ENCODE assay signal across 9 cellular contexts in the genomic region with DNA sequence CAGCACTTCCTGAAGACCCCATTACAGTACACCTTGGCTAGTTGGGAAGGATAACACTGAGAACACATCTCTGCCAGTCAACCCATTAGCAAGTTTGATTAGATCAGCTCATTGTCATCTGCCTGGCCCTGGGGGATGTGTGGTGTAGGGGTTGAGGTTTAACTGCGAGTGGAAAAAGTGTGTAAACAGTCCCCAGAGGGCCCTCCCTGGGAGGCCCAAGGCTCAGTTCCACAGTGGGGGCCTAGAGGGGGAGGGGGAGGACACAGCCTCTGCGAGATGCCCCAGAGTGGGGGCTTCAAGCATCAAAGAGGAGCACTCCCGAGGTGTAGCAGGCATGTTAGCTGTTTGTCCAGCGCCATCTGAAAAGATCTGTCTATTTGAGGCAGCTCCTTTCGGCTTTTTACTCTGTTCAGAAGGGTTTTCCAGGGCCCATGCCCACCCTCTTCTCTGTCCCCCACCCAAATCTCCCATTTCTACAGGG. TPM values are rescaled to one million over a fixed set of nuclear protein-coding genes. Genes with fewer than 3 reads are reported as not detected.
A peak's percentile ranks its signal among the peaks of the same experiment; 100 is the strongest.
DNase-seq lines count a peak whose midpoint lies in the region; ATAC-seq and TF ChIP-seq lines count a peak whose summit lies in the region.
"Had no signal": no experiment of that assay in that cellular context is flagged by ENCODE, and none has a peak within 500 bp of the region (broad histone marks: within the 10 kb centered on the region; RNA-seq: fewer than 3 reads in every experiment).

No MANE protein-coding gene starts in this region.

- intact Hi-C loops in CD8-positive, alpha-beta T cell (cut with DNase I, micrococcal nuclease): loop anchor here in 1 of 2 experiments (1.0 kb wide), 3 partner anchors 8 to 28 kb away; a partner anchor contains a TSS
- intact Hi-C loops in activated CD4-positive, alpha-beta T cell treated with anti-CD3 and anti-CD28 coated beads, Interleukin-2, amount 10 ng/mL, durations not matched to agents 24 days and 14 days (cut with micrococcal nuclease): loop anchor here (1.0 kb wide), 2 partner anchors 18 to 28 kb away; a partner anchor contains a TSS
- intact Hi-C loops in stomach (cut with DNase I; ENCODE audit: low total_unique reads): no loop called here

- H3K4me1 Mint-ChIP-seq in CD8-positive, alpha-beta T cell (ENCODE audit: low read depth): peaks cover 57% of the 10 kb centered on the region
- peaks cover 43% of the 10 kb centered on the region for H3K4me1 Mint-ChIP-seq in activated CD4-positive, alpha-beta T cell treated with anti-CD3 and anti-CD28 coated beads, Interleukin-2, amount 10 ng/mL, durations not matched to agents 24 days and 14 days
- H3K4me1 Mint-ChIP-seq in glutamatergic neuron (ENCODE audit: low read depth, unreplicated experiment): peaks cover 17% of the 10 kb centered on the region

- peak overlapping the region; percentile 40 for H3K27ac ChIP-seq in CD8-positive, alpha-beta T cell (ENCODE audit: low read depth, low read length)
- peak overlapping the region; percentile 49 to 68 (median 57) for H3K27ac ChIP-seq in stomach

- H3K27ac Mint-ChIP-seq in CD8-positive, alpha-beta T cell: peak overlapping the region; percentile 93
- peak overlapping the region; percentile 87 for H3K27ac Mint-ChIP-seq in activated CD4-positive, alpha-beta T cell treated with anti-CD3 and anti-CD28 coated beads, Interleukin-2, amount 10 ng/mL, durations not matched to agents 24 days and 14 days
- no peak overlapping the region for H3K27ac Mint-ChIP-seq in glutamatergic neuron (ENCODE audit: unreplicated experiment)

- H3K27me3 ChIP-seq in CD8-positive, alpha-beta T cell (ENCODE audit: insufficient read depth, low read length): no peaks in the 10 kb centered on the region
- peaks cover 0 to 9% (median 0%) of the 10 kb centered on the region in 3 donors for H3K27me3 ChIP-seq in stomach

- TF ChIP-seq EP300 in stomach (IDR thresholded peaks at IDR 0.05): no peak

- no peaks in the 10 kb centered on the region for H3K36me3 ChIP-seq in CD8-positive, alpha-beta T cell (ENCODE audit: insufficient read depth, low read length)
- no peaks in the 10 kb centered on the region for H3K36me3 ChIP-seq in stomach

- POLR2A ChIA-PET in CD8-positive, alpha-beta T cell (lab: Charles Lee): interaction anchor here (0.8 to 2.9 kb wide), 8 partner anchors 8 to 88 kb away, joined by 3 to 12 read pairs (median 4); a partner anchor contains a TSS

- CTCF ChIA-PET in CD8-positive, alpha-beta T cell (lab: Charles Lee): interaction anchor here (0.5 to 2.5 kb wide), 6 partner anchors 12 to 60 kb away, joined by 3 to 5 read pairs (median 4); no protein-coding TSS in a partner anchor

- WGBS in stomach, 5 donors: 19 to 42% (median 33%) methylated on average over 5 of the region's 5 CpGs

- peak in 6 of 7 experiments; percentile 52 to 72 (median 63) for DNase-seq in CD8-positive, alpha-beta T cell
- peak; percentile 81 for DNase-seq in activated CD4-positive, alpha-beta T cell treated with anti-CD3 and anti-CD28 coated beads, Interleukin-2, amount 10 ng/mL, durations not matched to agents 24 days and 14 days
- peak; percentile 36 for DNase-seq in glutamatergic neuron
- DNase-seq in stomach: no peak
- DNase-seq in NCI-H748 treated with DMSO at 0.1 percent for 48 hours (lab: John Stamatoyannopoulos, UW): no peak
- no peak for DNase-seq in NCI-H748 (lab: John Stamatoyannopoulos, UW; ENCODE audit: unreplicated experiment)

- H3K36me3 Mint-ChIP-seq in CD8-positive, alpha-beta T cell: peaks cover 5% of the 10 kb centered on the region
- H3K36me3 Mint-ChIP-seq in activated CD4-positive, alpha-beta T cell treated with anti-CD3 and anti-CD28 coated beads, Interleukin-2, amount 10 ng/mL, durations not matched to agents 24 days and 14 days (ENCODE audit: low read depth): no peaks in the 10 kb centered on the region
- no peaks in the 10 kb centered on the region for H3K36me3 Mint-ChIP-seq in glutamatergic neuron (ENCODE audit: unreplicated experiment)

- ATAC-seq in CD8-positive, alpha-beta T cell: peak; percentile 55
- peak; percentile 43 for ATAC-seq in HG02840 (IDR thresholded peaks at IDR 0.05; ENCODE audit: low FRiP score, unreplicated experiment)
- ATAC-seq in HG03457 (IDR thresholded peaks at IDR 0.05; ENCODE audit: unreplicated experiment): no peak

- H3K4me3 Mint-ChIP-seq in CD8-positive, alpha-beta T cell: peak overlapping the region; percentile 82
- H3K4me3 Mint-ChIP-seq in activated CD4-positive, alpha-beta T cell treated with anti-CD3 and anti-CD28 coated beads, Interleukin-2, amount 10 ng/mL, durations not matched to agents 24 days and 14 days: peak overlapping the region; percentile 56
- H3K4me3 Mint-ChIP-seq in glutamatergic neuron (ENCODE audit: unreplicated experiment): no peak overlapping the region

- H3K27me3 Mint-ChIP-seq in CD8-positive, alpha-beta T cell (ENCODE audit: low read depth): no peaks in the 10 kb centered on the region
- no peaks in the 10 kb centered on the region for H3K27me3 Mint-ChIP-seq in activated CD4-positive, alpha-beta T cell treated with anti-CD3 and anti-CD28 coated beads, Interleukin-2, amount 10 ng/mL, durations not matched to agents 24 days and 14 days
- peaks cover 8% of the 10 kb centered on the region for H3K27me3 Mint-ChIP-seq in glutamatergic neuron (ENCODE audit: unreplicated experiment)

- no peak for TF ChIP-seq CTCF in CD8-positive, alpha-beta T cell (IDR thresholded peaks at IDR 0.05)
- TF ChIP-seq CTCF in glutamatergic neuron (IDR thresholded peaks at IDR 0.05; ENCODE audit: partially characterized antibody, unreplicated experiment): no peak
- no peak for TF ChIP-seq CTCF in stomach (IDR thresholded peaks at IDR 0.05)

- peaks cover 61% of the 10 kb centered on the region for H3K4me1 ChIP-seq in CD8-positive, alpha-beta T cell (ENCODE audit: insufficient read depth, low read length)
- H3K4me1 ChIP-seq in stomach: peaks cover 12 to 63% (median 25%) of the 10 kb centered on the region in 4 donors

- no peaks in the 10 kb centered on the region for H3K9me3 Mint-ChIP-seq in CD8-positive, alpha-beta T cell
- no peaks in the 10 kb centered on the region for H3K9me3 Mint-ChIP-seq in activated CD4-positive, alpha-beta T cell treated with anti-CD3 and anti-CD28 coated beads, Interleukin-2, amount 10 ng/mL, durations not matched to agents 24 days and 14 days
- H3K9me3 Mint-ChIP-seq in glutamatergic neuron (ENCODE audit: unreplicated experiment): no peaks in the 10 kb centered on the region

- TF ChIP-seq POLR2A in stomach (IDR thresholded peaks at IDR 0.05): no peak

- peak overlapping the region; percentile 44 for H3K4me3 ChIP-seq in CD8-positive, alpha-beta T cell (ENCODE audit: low read depth, low read length)
- peak overlapping the region; percentile 18 to 32 (median 27) for H3K4me3 ChIP-seq in stomach

- H3K9me3 ChIP-seq in CD8-positive, alpha-beta T cell (ENCODE audit: low read length): no peaks in the 10 kb centered on the region
- no peaks in the 10 kb centered on the region for H3K9me3 ChIP-seq in stomach

RNA-seq across cellular contexts. Expression of a gene that starts 0.3 kb away (rescaled TPM):
- total RNA-seq in CD8-positive, alpha-beta T cell: 1 to 10 TPM; 5.8 to 6.8 TPM
- 3.3 and 4.2 TPM in 2 replicates for total RNA-seq in activated CD4-positive, alpha-beta T cell treated with anti-CD3 and anti-CD28 coated beads, Interleukin-2, amount 10 ng/mL, durations not matched to agents 24 days and 14 days
- not detected for total RNA-seq in glutamatergic neuron (ENCODE audit: unreplicated experiment)
- total RNA-seq in stomach: 10 to 100 TPM in 1 of 5 donors, 1 to 10 TPM in 4; 1.3 to 33.0 (median 5.8) TPM
- polyA plus RNA-seq in stomach: 1 to 10 TPM; 2.0 to 5.6 (median 3.5) TPM
- total RNA-seq: renal cortical epithelial cell had no signal

RNA-seq across cellular contexts. Expression of a gene that starts 11.8 kb away (rescaled TPM):
- total RNA-seq in CD8-positive, alpha-beta T cell: 1 to 10 TPM; 1.2 to 1.7 TPM
- 0.47 and 0.64 TPM in 2 replicates for total RNA-seq in activated CD4-positive, alpha-beta T cell treated with anti-CD3 and anti-CD28 coated beads, Interleukin-2, amount 10 ng/mL, durations not matched to agents 24 days and 14 days
- total RNA-seq in glutamatergic neuron (ENCODE audit: unreplicated experiment) (2.5 TPM), stomach (1 to 10 TPM in 2 of 5 donors, not detected in 3; 2.2 to 6.4 TPM)
- polyA plus RNA-seq in stomach: 1 to 10 TPM in 2 of 3 donors, under 1 TPM in 1; 0.31 to 1.6 (median 1.1) TPM

RNA-seq across cellular contexts. Expression of a gene that starts 27.5 kb away (rescaled TPM):
- total RNA-seq in CD8-positive, alpha-beta T cell: 10 to 100 TPM; 14.1 to 15.9 TPM
- 13.7 and 15.8 TPM in 2 replicates for total RNA-seq in activated CD4-positive, alpha-beta T cell treated with anti-CD3 and anti-CD28 coated beads, Interleukin-2, amount 10 ng/mL, durations not matched to agents 24 days and 14 days
- total RNA-seq in glutamatergic neuron (ENCODE audit: unreplicated experiment) (76.9 TPM), stomach (10 to 100 TPM in 4 of 5 donors, 1 to 10 TPM in 1; 8.7 to 51.8 (median 33.5) TPM)
- polyA plus RNA-seq in stomach: 10 to 100 TPM; 25.5 to 53.6 (median 43.6) TPM

RNA-seq across cellular contexts. Expression of a gene that starts 28.2 kb away (rescaled TPM):
- total RNA-seq in CD8-positive, alpha-beta T cell: 100 to 1,000 TPM; 289 to 295 TPM
- total RNA-seq in activated CD4-positive, alpha-beta T cell treated with anti-CD3 and anti-CD28 coated beads, Interleukin-2, amount 10 ng/mL, durations not matched to agents 24 days and 14 days: 356 and 363 TPM in 2 replicates
- 957 TPM for total RNA-seq in glutamatergic neuron (ENCODE audit: unreplicated experiment)
- 100 to 1,000 TPM; 169 to 315 (median 202) TPM for total RNA-seq in stomach
- polyA plus RNA-seq in stomach: 100 to 1,000 TPM; 105 to 139 (median 111) TPM

RNA-seq across cellular contexts. Expression of a gene that starts 53.8 kb away (rescaled TPM):
- 10 to 100 TPM; 61.8 to 63.8 TPM for total RNA-seq in CD8-positive, alpha-beta T cell
- total RNA-seq in activated CD4-positive, alpha-beta T cell treated with anti-CD3 and anti-CD28 coated beads, Interleukin-2, amount 10 ng/mL, durations not matched to agents 24 days and 14 days: 83.6 and 84.4 TPM in 2 replicates
- total RNA-seq in glutamatergic neuron (ENCODE audit: unreplicated experiment) (83.2 TPM), stomach (100 to 1,000 TPM in 1 of 5 donors, 10 to 100 TPM in 4; 16.5 to 207 (median 35.6) TPM)
- polyA plus RNA-seq in stomach: 10 to 100 TPM; 16.7 to 21.8 (median 20.2) TPM

Comparison
In these comparisons a context has a peak if more than half of its experiments do, and no peak if none do; other contexts are left out.
1. DNase-seq: peak in CD8-positive, alpha-beta T cell (6 of 7), activated CD4-positive, alpha-beta T cell treated with anti-CD3 and anti-CD28 coated beads, Interleukin-2, amount 10 ng/mL, durations not matched to agents 24 days and 14 days (single experiment) and glutamatergic neuron (single experiment); none in stomach (single experiment), NCI-H748 treated with DMSO at 0.1 percent for 48 hours (single experiment) and NCI-H748 (single experiment).